ENCODE assay signal across 1 cellular context in the genomic region with DNA sequence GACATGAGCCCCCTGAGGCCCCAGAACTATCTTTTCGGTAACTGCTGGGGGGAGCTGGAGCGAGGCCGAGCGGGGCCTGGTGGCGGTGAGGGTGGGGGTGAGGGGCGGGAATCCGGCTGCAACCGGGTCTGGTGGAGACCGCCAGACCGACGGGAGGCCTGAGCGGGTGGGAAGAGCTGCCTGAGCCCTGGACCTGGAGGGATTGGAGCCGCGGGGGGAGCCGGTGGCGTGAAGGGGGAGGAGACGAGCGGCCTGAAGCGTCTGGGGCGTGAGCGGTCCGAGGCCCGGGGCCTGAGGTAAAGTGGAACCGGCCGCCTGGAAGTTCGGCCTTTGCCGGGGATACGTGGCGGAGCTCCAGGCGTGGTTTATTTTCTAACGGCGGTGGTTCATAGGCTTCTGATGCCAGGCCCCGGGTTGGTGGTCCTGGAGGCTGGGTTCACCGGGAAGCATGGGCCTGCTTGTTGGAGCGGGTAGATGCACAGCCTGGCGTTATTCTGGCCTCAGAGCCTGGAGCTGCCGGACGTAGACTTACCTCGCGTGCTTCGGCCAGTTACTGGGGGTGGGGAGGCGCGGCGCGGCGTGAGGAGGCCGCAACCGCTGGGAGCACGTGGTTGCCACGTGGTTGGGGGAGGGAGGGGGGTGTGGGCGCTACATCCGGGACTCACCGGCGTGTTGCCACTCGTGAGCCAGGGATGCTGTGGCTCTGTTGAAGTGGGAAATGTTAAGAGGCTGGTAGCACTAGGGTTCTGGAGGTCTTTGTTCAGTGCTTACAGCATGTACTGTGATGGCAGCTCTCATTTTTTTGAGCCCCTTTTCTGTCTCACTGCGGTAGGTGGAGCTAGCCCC.
TF ChIP-seq lines count a peak whose summit lies in the region.

No MANE protein-coding gene starts in this region.

TF ChIP-seq in HepG2, 621 proteins besides CTCF, POLR2A, EP300 and RAD21 (continued from another document and continues in another):
- TF ChIP-seq TCF7L2 (IDR thresholded peaks at IDR 0.05; ENCODE audit: low read depth, low read length) (no peak), AHR (CRISPR knock-in tag; IDR thresholded peaks at IDR 0.05) (0 out of 2 replicates have a peak, but pooled peaks have one; percentile 41), NR2C2 (CRISPR knock-in tag; IDR thresholded peaks at IDR 0.05; ENCODE audit: borderline replicate concordance) (0 out of 2 replicates have a peak, but pooled peaks have one; percentile 38), EZH2 (conservative IDR thresholded peaks at IDR 0.05; ENCODE audit: low read depth, low read length) (no peak), ZNF24 (IDR thresholded peaks at IDR 0.05) (no peak), ZNF3 (CRISPR knock-in tag; IDR thresholded peaks at IDR 0.05) (0 out of 2 replicates have a peak, but pooled peaks have one; percentile 15), ZNF207 (IDR thresholded peaks at IDR 0.05; ENCODE audit: borderline replicate concordance) (no peak), MXI1 (IDR thresholded peaks at IDR 0.05; ENCODE audit: borderline replicate concordance, low read depth, low read length) (peak; percentile 98), U2AF2 (IDR thresholded peaks at IDR 0.05; ENCODE audit: low read depth, low read length) (0 out of 2 replicates have a peak, but pooled peaks have one; percentile 15), RARG (CRISPR knock-in tag; IDR thresholded peaks at IDR 0.05; ENCODE audit: low read depth) (no peak; the same call in 1 of the 2 replicates), ASH2L (IDR thresholded peaks at IDR 0.05; ENCODE audit: insufficient read length, low read depth, low read length) (peak; percentile 83), ZNF737 (CRISPR knock-in tag; IDR thresholded peaks at IDR 0.05; ENCODE audit: borderline replicate concordance) (0 out of 2 replicates have a peak, but pooled peaks have one; percentile 70), ZBTB3 (CRISPR knock-in tag; IDR thresholded peaks at IDR 0.05; ENCODE audit: borderline replicate concordance, low read depth) (no peak), CHCHD3 (CRISPR knock-in tag; IDR thresholded peaks at IDR 0.05) (peak; percentile 72; the same call in 1 of the 2 replicates), RCOR2 (CRISPR knock-in tag; IDR thresholded peaks at IDR 0.05) (0 out of 2 replicates have a peak, but pooled peaks have one; percentile 32), ZZZ3 (CRISPR knock-in tag; IDR thresholded peaks at IDR 0.05; ENCODE audit: borderline replicate concordance) (peak; percentile 38; the same call in 1 of the 2 replicates), ZBTB38 (CRISPR knock-in tag; IDR thresholded peaks at IDR 0.05) (peak; percentile 57; the same call in 1 of the 2 replicates), SOX6 (IDR thresholded peaks at IDR 0.05) (no peak), SOX6 (CRISPR knock-in tag; IDR thresholded peaks at IDR 0.05) (0 out of 2 replicates have a peak, but pooled peaks have one; percentile 23), ZNF383 (CRISPR knock-in tag; IDR thresholded peaks at IDR 0.05; ENCODE audit: borderline replicate concordance) (no peak), ZNF557 (CRISPR knock-in tag; IDR thresholded peaks at IDR 0.05) (no peak)
- TF ChIP-seq, protein P1, sequence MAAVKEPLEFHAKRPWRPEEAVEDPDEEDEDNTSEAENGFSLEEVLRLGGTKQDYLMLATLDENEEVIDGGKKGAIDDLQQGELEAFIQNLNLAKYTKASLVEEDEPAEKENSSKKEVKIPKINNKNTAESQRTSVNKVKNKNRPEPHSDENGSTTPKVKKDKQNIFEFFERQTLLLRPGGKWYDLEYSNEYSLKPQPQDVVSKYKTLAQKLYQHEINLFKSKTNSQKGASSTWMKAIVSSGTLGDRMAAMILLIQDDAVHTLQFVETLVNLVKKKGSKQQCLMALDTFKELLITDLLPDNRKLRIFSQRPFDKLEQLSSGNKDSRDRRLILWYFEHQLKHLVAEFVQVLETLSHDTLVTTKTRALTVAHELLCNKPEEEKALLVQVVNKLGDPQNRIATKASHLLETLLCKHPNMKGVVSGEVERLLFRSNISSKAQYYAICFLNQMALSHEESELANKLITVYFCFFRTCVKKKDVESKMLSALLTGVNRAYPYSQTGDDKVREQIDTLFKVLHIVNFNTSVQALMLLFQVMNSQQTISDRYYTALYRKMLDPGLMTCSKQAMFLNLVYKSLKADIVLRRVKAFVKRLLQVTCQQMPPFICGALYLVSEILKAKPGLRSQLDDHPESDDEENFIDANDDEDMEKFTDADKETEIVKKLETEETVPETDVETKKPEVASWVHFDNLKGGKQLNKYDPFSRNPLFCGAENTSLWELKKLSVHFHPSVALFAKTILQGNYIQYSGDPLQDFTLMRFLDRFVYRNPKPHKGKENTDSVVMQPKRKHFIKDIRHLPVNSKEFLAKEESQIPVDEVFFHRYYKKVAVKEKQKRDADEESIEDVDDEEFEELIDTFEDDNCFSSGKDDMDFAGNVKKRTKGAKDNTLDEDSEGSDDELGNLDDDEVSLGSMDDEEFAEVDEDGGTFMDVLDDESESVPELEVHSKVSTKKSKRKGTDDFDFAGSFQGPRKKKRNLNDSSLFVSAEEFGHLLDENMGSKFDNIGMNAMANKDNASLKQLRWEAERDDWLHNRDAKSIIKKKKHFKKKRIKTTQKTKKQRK (IDR thresholded peaks at IDR 0.05; ENCODE audit: low read length), result no peak
- TF ChIP-seq, protein P2, sequence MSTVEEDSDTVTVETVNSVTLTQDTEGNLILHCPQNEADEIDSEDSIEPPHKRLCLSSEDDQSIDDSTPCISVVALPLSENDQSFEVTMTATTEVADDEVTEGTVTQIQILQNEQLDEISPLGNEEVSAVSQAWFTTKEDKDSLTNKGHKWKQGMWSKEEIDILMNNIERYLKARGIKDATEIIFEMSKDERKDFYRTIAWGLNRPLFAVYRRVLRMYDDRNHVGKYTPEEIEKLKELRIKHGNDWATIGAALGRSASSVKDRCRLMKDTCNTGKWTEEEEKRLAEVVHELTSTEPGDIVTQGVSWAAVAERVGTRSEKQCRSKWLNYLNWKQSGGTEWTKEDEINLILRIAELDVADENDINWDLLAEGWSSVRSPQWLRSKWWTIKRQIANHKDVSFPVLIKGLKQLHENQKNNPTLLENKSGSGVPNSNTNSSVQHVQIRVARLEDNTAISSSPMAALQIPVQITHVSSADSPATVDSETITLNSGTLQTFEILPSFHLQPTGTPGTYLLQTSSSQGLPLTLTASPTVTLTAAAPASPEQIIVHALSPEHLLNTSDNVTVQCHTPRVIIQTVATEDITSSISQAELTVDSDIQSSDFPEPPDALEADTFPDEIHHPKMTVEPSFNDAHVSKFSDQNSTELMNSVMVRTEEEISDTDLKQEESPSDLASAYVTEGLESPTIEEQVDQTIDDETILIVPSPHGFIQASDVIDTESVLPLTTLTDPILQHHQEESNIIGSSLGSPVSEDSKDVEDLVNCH (CRISPR knock-in tag; IDR thresholded peaks at IDR 0.05), result no peak; the same call in 1 of the 2 replicates
- TF ChIP-seq, protein P3, sequence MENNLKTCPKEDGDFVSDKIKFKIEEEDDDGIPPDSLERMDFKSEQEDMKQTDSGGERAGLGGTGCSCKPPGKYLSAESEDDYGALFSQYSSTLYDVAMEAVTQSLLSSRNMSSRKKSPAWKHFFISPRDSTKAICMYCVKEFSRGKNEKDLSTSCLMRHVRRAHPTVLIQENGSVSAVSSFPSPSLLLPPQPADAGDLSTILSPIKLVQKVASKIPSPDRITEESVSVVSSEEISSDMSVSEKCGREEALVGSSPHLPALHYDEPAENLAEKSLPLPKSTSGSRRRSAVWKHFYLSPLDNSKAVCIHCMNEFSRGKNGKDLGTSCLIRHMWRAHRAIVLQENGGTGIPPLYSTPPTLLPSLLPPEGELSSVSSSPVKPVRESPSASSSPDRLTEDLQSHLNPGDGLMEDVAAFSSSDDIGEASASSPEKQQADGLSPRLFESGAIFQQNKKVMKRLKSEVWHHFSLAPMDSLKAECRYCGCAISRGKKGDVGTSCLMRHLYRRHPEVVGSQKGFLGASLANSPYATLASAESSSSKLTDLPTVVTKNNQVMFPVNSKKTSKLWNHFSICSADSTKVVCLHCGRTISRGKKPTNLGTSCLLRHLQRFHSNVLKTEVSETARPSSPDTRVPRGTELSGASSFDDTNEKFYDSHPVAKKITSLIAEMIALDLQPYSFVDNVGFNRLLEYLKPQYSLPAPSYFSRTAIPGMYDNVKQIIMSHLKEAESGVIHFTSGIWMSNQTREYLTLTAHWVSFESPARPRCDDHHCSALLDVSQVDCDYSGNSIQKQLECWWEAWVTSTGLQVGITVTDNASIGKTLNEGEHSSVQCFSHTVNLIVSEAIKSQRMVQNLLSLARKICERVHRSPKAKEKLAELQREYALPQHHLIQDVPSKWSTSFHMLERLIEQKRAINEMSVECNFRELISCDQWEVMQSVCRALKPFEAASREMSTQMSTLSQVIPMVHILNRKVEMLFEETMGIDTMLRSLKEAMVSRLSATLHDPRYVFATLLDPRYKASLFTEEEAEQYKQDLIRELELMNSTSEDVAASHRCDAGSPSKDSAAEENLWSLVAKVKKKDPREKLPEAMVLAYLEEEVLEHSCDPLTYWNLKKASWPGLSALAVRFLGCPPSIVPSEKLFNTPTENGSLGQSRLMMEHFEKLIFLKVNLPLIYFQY (CRISPR knock-in tag; IDR thresholded peaks at IDR 0.05; ENCODE audit: borderline replicate concordance), result no peak
- TF ChIP-seq, protein P4, sequence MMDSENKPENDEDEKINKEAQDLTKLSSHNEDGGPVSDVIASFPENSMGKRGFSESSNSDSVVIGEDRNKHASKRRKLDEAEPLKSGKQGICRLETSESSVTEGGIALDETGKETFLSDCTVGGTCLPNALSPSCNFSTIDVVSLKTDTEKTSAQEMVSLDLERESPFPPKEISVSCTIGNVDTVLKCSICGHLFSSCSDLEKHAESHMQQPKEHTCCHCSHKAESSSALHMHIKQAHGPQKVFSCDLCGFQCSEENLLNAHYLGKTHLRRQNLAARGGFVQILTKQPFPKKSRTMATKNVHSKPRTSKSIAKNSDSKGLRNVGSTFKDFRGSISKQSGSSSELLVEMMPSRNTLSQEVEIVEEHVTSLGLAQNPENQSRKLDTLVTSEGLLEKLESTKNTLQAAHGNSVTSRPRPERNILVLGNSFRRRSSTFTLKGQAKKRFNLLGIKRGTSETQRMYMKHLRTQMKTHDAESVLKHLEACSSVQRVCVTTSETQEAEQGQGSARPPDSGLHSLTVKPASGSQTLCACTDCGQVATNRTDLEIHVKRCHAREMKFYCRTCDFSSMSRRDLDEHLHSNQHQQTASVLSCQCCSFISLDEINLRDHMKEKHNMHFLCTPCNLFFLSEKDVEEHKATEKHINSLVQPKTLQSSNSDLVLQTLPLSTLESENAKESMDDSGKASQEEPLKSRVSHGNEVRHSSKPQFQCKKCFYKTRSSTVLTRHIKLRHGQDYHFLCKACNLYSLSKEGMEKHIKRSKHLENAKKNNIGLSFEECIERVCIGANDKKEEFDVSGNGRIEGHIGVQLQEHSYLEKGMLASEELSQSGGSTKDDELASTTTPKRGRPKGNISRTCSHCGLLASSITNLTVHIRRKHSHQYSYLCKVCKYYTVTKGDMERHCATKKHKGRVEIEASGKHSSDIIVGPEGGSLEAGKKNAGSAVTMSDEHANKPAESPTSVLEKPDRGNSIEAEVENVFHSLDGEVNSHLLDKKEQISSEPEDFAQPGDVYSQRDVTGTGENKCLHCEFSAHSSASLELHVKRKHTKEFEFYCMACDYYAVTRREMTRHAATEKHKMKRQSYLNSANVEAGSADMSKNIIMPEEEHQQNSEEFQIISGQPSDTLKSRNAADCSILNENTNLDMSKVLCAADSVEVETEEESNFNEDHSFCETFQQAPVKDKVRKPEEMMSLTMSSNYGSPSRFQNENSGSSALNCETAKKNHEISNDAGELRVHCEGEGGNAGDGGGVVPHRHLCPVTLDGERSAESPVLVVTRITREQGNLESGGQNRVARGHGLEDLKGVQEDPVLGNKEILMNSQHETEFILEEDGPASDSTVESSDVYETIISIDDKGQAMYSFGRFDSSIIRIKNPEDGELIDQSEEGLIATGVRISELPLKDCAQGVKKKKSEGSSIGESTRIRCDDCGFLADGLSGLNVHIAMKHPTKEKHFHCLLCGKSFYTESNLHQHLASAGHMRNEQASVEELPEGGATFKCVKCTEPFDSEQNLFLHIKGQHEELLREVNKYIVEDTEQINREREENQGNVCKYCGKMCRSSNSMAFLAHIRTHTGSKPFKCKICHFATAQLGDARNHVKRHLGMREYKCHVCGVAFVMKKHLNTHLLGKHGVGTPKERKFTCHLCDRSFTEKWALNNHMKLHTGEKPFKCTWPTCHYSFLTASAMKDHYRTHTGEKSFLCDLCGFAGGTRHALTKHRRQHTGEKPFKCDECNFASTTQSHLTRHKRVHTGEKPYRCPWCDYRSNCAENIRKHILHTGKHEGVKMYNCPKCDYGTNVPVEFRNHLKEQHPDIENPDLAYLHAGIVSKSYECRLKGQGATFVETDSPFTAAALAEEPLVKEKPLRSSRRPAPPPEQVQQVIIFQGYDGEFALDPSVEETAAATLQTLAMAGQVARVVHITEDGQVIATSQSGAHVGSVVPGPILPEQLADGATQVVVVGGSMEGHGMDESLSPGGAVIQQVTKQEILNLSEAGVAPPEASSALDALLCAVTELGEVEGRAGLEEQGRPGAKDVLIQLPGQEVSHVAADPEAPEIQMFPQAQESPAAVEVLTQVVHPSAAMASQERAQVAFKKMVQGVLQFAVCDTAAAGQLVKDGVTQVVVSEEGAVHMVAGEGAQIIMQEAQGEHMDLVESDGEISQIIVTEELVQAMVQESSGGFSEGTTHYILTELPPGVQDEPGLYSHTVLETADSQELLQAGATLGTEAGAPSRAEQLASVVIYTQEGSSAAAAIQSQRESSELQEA (CRISPR knock-in tag; IDR thresholded peaks at IDR 0.05; ENCODE audit: not compliant biosample characterization), result no peak
- TF ChIP-seq, protein P5, sequence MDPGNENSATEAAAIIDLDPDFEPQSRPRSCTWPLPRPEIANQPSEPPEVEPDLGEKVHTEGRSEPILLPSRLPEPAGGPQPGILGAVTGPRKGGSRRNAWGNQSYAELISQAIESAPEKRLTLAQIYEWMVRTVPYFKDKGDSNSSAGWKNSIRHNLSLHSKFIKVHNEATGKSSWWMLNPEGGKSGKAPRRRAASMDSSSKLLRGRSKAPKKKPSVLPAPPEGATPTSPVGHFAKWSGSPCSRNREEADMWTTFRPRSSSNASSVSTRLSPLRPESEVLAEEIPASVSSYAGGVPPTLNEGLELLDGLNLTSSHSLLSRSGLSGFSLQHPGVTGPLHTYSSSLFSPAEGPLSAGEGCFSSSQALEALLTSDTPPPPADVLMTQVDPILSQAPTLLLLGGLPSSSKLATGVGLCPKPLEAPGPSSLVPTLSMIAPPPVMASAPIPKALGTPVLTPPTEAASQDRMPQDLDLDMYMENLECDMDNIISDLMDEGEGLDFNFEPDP (CRISPR knock-in tag; conservative IDR thresholded peaks at IDR 0.05), result 0 out of 2 replicates have a peak, but pooled peaks have one; percentile 12
- TF ChIP-seq, protein P6, sequence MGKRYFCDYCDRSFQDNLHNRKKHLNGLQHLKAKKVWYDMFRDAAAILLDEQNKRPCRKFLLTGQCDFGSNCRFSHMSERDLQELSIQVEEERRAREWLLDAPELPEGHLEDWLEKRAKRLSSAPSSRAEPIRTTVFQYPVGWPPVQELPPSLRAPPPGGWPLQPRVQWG (CRISPR knock-in tag; IDR thresholded peaks at IDR 0.05; ENCODE audit: borderline replicate concordance, low read depth), result no peak
- TF ChIP-seq, protein P7, sequence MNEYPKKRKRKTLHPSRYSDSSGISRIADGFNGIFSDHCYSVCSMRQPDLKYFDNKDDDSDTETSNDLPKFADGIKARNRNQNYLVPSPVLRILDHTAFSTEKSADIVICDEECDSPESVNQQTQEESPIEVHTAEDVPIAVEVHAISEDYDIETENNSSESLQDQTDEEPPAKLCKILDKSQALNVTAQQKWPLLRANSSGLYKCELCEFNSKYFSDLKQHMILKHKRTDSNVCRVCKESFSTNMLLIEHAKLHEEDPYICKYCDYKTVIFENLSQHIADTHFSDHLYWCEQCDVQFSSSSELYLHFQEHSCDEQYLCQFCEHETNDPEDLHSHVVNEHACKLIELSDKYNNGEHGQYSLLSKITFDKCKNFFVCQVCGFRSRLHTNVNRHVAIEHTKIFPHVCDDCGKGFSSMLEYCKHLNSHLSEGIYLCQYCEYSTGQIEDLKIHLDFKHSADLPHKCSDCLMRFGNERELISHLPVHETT (CRISPR knock-in tag; conservative IDR thresholded peaks at IDR 0.05), result peak; percentile 66; the same call in 1 of the 2 replicates
